In genomic region chr20:24991897-24992419, GRCh38 we compare ENCODE assay signal across 7 cellular contexts. TPM values are rescaled to one million over a fixed set of nuclear protein-coding genes. Genes with fewer than 3 reads are reported as not detected.
DNase-seq lines count a peak whose midpoint lies in the region; ATAC-seq, FAIRE-seq and TF ChIP-seq lines count a peak whose summit lies in the region.

No MANE protein-coding gene starts in this region.

- H3K4me3 Mint-ChIP-seq in activated T-helper 1 cell treated with anti-CD3 and anti-CD28 coated beads, Interleukin-12 subunit alpha, Interleukin-12 subunit beta, Interleukin-2, Interleukin-4 antibody, amounts not matched to agents 30 ng/mL and 10 ng/mL and 1 ng/mL, durations not matched to agents 14 hours and 24 hours and 36 hours: peak overlapping the region; percentile 99

- peaks cover 7% of the 10 kb centered on the region for H3K27me3 Mint-ChIP-seq in activated T-helper 1 cell treated with anti-CD3 and anti-CD28 coated beads, Interleukin-12 subunit alpha, Interleukin-12 subunit beta, Interleukin-2, Interleukin-4 antibody, amounts not matched to agents 30 ng/mL and 10 ng/mL and 1 ng/mL, durations not matched to agents 14 hours and 24 hours and 36 hours (ENCODE audit: insufficient read depth)

- H3K9me3 Mint-ChIP-seq in activated T-helper 1 cell treated with anti-CD3 and anti-CD28 coated beads, Interleukin-12 subunit alpha, Interleukin-12 subunit beta, Interleukin-2, Interleukin-4 antibody, amounts not matched to agents 30 ng/mL and 10 ng/mL and 1 ng/mL, durations not matched to agents 14 hours and 24 hours and 36 hours: no peaks in the 10 kb centered on the region

- peaks cover 24% of the 10 kb centered on the region for H3K36me3 Mint-ChIP-seq in activated T-helper 1 cell treated with anti-CD3 and anti-CD28 coated beads, Interleukin-12 subunit alpha, Interleukin-12 subunit beta, Interleukin-2, Interleukin-4 antibody, amounts not matched to agents 30 ng/mL and 10 ng/mL and 1 ng/mL, durations not matched to agents 14 hours and 24 hours and 36 hours (ENCODE audit: low read depth)

- intact Hi-C loops in activated T-helper 1 cell treated with anti-CD3 and anti-CD28 coated beads, Interleukin-12 subunit alpha, Interleukin-12 subunit beta, Interleukin-2, Interleukin-4 antibody, amounts not matched to agents 30 ng/mL and 10 ng/mL and 1 ng/mL, durations not matched to agents 14 hours and 24 hours and 36 hours (cut with micrococcal nuclease): loop anchor here (1.0 to 5.0 kb wide), 8 partner anchors 43 to 1630 kb away; partner anchors contain the start of genes CST7, ENTPD6, GZF1 and NANP
- intact Hi-C loops in left cardiac atrium (cut with DNase I): loop anchor here (2.0 to 10.0 kb wide), 5 partner anchors 185 to 407 kb away; partner anchors contain the start of gene ENTPD6 (in 1 of the 2)

- no peak for FAIRE-seq in HTR-8/SVneo (lab: Jason Lieb, UNC)

- TF ChIP-seq CTCF in GM12864 (IDR thresholded peaks at IDR 0.05; ENCODE audit: low read depth, low read length, missing control alignments) (no peak), retinal pigment epithelial cell (conservative IDR thresholded peaks at IDR 0.05; ENCODE audit: low read depth, low read length) (no peak)

- H3K4me3 ChIP-seq in GM12864 (ENCODE audit: low read depth, low read length): peak overlapping the region; percentile 70
- H3K4me3 ChIP-seq in retinal pigment epithelial cell (ENCODE audit: low read length): peak overlapping the region; percentile 88

- H3K27ac Mint-ChIP-seq in activated T-helper 1 cell treated with anti-CD3 and anti-CD28 coated beads, Interleukin-12 subunit alpha, Interleukin-12 subunit beta, Interleukin-2, Interleukin-4 antibody, amounts not matched to agents 30 ng/mL and 10 ng/mL and 1 ng/mL, durations not matched to agents 14 hours and 24 hours and 36 hours: peak overlapping the region; percentile 94

- DNase-seq in GM12864 (ENCODE audit: low read depth) (no peak), HTR-8/SVneo (ENCODE audit: insufficient read length, low spot score) (peak; percentile 17), left cardiac atrium (no peak), retinal pigment epithelial cell (ENCODE audit: low read depth) (no peak), DMS79 (lab: John Stamatoyannopoulos, UW) (no peak)
- DNase-seq in activated T-helper 1 cell treated with anti-CD3 and anti-CD28 coated beads, Interleukin-12 subunit alpha, Interleukin-12 subunit beta, Interleukin-2, Interleukin-4 antibody, amounts not matched to agents 30 ng/mL and 10 ng/mL and 1 ng/mL, durations not matched to agents 14 hours and 24 hours and 36 hours (ENCODE audit: low spot score): no peak

- H3K4me1 Mint-ChIP-seq in activated T-helper 1 cell treated with anti-CD3 and anti-CD28 coated beads, Interleukin-12 subunit alpha, Interleukin-12 subunit beta, Interleukin-2, Interleukin-4 antibody, amounts not matched to agents 30 ng/mL and 10 ng/mL and 1 ng/mL, durations not matched to agents 14 hours and 24 hours and 36 hours (ENCODE audit: low read depth): peaks cover 59% of the 10 kb centered on the region

- peak; percentile 27 for ATAC-seq in GM21447 (IDR thresholded peaks at IDR 0.05; ENCODE audit: unreplicated experiment)
- peak; percentile 3 to 48 for ATAC-seq in left cardiac atrium

RNA-seq across cellular contexts. Expression of gene APMAP, which starts 0.6 kb away (rescaled TPM):
- 57.7 and 58.7 TPM in 2 replicates for total RNA-seq in activated T-helper 1 cell treated with anti-CD3 and anti-CD28 coated beads, Interleukin-12 subunit alpha, Interleukin-12 subunit beta, Interleukin-2, Interleukin-4 antibody, amounts not matched to agents 30 ng/mL and 10 ng/mL and 1 ng/mL, durations not matched to agents 14 hours and 24 hours and 36 hours
- 10 to 100 TPM; 47.0 to 52.2 TPM for total RNA-seq in left cardiac atrium

RNA-seq across cellular contexts. Expression of gene CST7, which starts 42.9 kb away (rescaled TPM):
- total RNA-seq in activated T-helper 1 cell treated with anti-CD3 and anti-CD28 coated beads, Interleukin-12 subunit alpha, Interleukin-12 subunit beta, Interleukin-2, Interleukin-4 antibody, amounts not matched to agents 30 ng/mL and 10 ng/mL and 1 ng/mL, durations not matched to agents 14 hours and 24 hours and 36 hours: 127 and 133 TPM in 2 replicates
- 1 to 10 TPM; 1.7 to 2.7 TPM for total RNA-seq in left cardiac atrium

Comparison
In these comparisons a context has a peak if more than half of its experiments do, and no peak if none do; other contexts are left out.
1. RNA of gene CST7, which starts 42.9 kb away (total RNA-seq): 127 to 133 TPM in activated T-helper 1 cell treated with anti-CD3 and anti-CD28 coated beads, Interleukin-12 subunit alpha, Interleukin-12 subunit beta, Interleukin-2, Interleukin-4 antibody, amounts not matched to agents 30 ng/mL and 10 ng/mL and 1 ng/mL, durations not matched to agents 14 hours and 24 hours and 36 hours; 1.7 to 2.7 TPM in left cardiac atrium; every median in the first group is over 10 times any median in the second.